Comparison of ENCODE assay signal across 8 cellular contexts in the genomic region with DNA sequence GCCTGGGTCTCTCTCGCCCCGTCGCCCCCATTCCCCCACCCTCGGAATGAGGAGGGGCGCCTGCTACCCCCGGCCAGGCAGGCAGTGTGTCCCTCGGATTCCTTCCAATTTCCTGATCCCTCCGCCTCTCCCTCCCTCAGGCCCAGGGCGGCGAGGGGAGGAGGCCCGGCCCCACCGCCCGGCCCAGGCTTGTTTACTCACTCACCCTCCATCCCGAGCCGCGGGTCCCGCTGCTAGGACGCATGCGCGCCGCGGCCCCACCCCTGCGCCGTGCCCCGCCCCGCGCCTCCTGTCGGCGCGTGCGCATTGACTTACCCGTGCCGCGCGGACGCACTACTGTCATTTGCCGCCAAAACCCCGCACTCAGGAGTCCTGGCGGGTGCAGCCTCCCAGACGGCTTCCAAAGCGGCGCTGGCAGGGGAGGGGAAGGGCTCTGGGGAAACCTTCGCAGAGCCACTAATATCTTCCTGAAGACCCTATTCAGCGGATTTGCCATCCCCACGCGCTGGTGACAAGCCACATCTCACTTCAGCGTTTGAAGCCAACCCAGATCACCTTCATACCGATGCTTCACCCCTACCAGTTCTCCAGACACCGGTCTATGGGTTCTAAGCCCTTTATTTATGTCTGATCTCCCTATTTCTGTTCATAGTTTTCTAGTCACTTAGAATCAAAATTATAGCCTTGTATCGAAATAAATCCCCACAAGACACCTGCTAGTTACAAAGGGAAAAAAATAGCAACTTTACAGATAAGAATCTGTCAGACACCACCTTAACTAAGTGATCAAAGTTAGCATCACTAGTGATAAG. TPM values are rescaled to one million over a fixed set of nuclear protein-coding genes. Genes with fewer than 3 reads are reported as not detected.
DNase-seq lines count a peak whose midpoint lies in the region; ATAC-seq, FAIRE-seq and TF ChIP-seq lines count a peak whose summit lies in the region.

Gene EZH1 (minus strand): TSS at position 235 of the 812 bp plus-strand sequence. CDS start 16,099 bp downstream, outside the sequence.

- H3K9me3 ChIP-seq in ascending aorta: no peaks in the 10 kb centered on the region
- no peaks in the 10 kb centered on the region for H3K9me3 ChIP-seq in right cardiac atrium (ENCODE audit: control insufficient read depth, low read length)

- intact Hi-C loops in ascending aorta (cut with DNase I) (loop anchor here (2.0 kb wide), 1 partner anchor 18 kb away; no protein-coding TSS in a partner anchor), right cardiac atrium (cut with DNase I) (no loop called here)

- FAIRE-seq in urothelium cell line (lab: Jason Lieb, UNC): peak; percentile 99

- H3K4me3 Mint-ChIP-seq in T-helper 2 cell treated with Interferon-gamma antibody and Interleukin-4, amounts not matched to agents 5 μg/mL and 100 μg/mL, for 36 hours: peak within 1 kb of the TSS; percentile 94

- 4% methylated on average over 50 of the region's 50 CpGs for WGBS in right cardiac atrium

- H3K4me1 ChIP-seq in ascending aorta (peaks cover 0 to 11% of the 10 kb centered on the region in 2 donors), right cardiac atrium (ENCODE audit: control insufficient read depth, insufficient read depth, low read length) (peaks cover 11% of the 10 kb centered on the region)

- H3K9me3 Mint-ChIP-seq in T-helper 2 cell treated with Interferon-gamma antibody and Interleukin-4, amounts not matched to agents 5 μg/mL and 100 μg/mL, for 36 hours: peaks cover 5% of the 10 kb centered on the region

- in situ Hi-C loops in GM13977 (cut with MboI; ENCODE audit: low pct_unique_long_range_greater_than_20kb, low sequenced_read_pairs, unreplicated experiment): no loop called here

- H3K4me1 Mint-ChIP-seq in T-helper 2 cell treated with Interferon-gamma antibody and Interleukin-4, amounts not matched to agents 5 μg/mL and 100 μg/mL, for 36 hours (ENCODE audit: low read depth): peaks cover 14% of the 10 kb centered on the region

- no peaks in the 10 kb centered on the region for H3K36me3 ChIP-seq in ascending aorta

- no peaks in the 10 kb centered on the region for H3K27me3 ChIP-seq in ascending aorta
- no peaks in the 10 kb centered on the region for H3K27me3 ChIP-seq in right cardiac atrium (ENCODE audit: control insufficient read depth, insufficient read depth)

- peak within 1 kb of the TSS; percentile 89 to 98 for H3K4me3 ChIP-seq in ascending aorta
- H3K4me3 ChIP-seq in right cardiac atrium (ENCODE audit: low read length): peak within 1 kb of the TSS; percentile 85

- H3K27ac ChIP-seq in ascending aorta (peak within 1 kb of the TSS; percentile 93 to 95), right cardiac atrium (ENCODE audit: low read length) (peak within 1 kb of the TSS; percentile 97)

- TF ChIP-seq CTCF in GM13977 (IDR thresholded peaks at IDR 0.05; ENCODE audit: extremely low read depth, insufficient read depth, missing control alignments) (no peak), ascending aorta (IDR thresholded peaks at IDR 0.05) (peak in 1 of 3 experiments; percentile 16)

- peaks cover 28% of the 10 kb centered on the region for H3K27me3 Mint-ChIP-seq in T-helper 2 cell treated with Interferon-gamma antibody and Interleukin-4, amounts not matched to agents 5 μg/mL and 100 μg/mL, for 36 hours (ENCODE audit: low read depth)

- DNase-seq in GM13977 (ENCODE audit: low spot score): peak; percentile 99
- peak; percentile 89 for DNase-seq in NCI-H2029 (lab: John Stamatoyannopoulos, UW)
- DNase-seq in T-helper 2 cell treated with Interferon-gamma antibody and Interleukin-4, amounts not matched to agents 5 μg/mL and 100 μg/mL, for 36 hours (ENCODE audit: low spot score): peak; percentile 94
- DNase-seq in ascending aorta (ENCODE audit: low spot score in 2 of 2): peak; percentile 61 to 93
- peak; percentile 91 to 97 (median 96) for DNase-seq in right cardiac atrium
- DNase-seq in pulmonary artery endothelial cell (ENCODE audit: low read depth, low spot score): peak; percentile 54
- DNase-seq in urothelium cell line (ENCODE audit: low spot score): peak; percentile 99

- peak; percentile 47 for ATAC-seq in HG02870 (IDR thresholded peaks at IDR 0.05; ENCODE audit: unreplicated experiment)
- peak; percentile 97 to 98 for ATAC-seq in right cardiac atrium

- H3K27ac Mint-ChIP-seq in T-helper 2 cell treated with Interferon-gamma antibody and Interleukin-4, amounts not matched to agents 5 μg/mL and 100 μg/mL, for 36 hours: peak within 1 kb of the TSS; percentile 93

- peaks cover 2% of the 10 kb centered on the region for H3K36me3 Mint-ChIP-seq in T-helper 2 cell treated with Interferon-gamma antibody and Interleukin-4, amounts not matched to agents 5 μg/mL and 100 μg/mL, for 36 hours (ENCODE audit: low read depth)

RNA-seq across cellular contexts. Expression of gene EZH1, which starts in this region (rescaled TPM):
- total RNA-seq in ascending aorta (169 TPM), right cardiac atrium (10 to 100 TPM; 32.4 to 53.2 (median 43.6) TPM), pulmonary artery endothelial cell (7.5 and 13.4 TPM in 2 replicates)
- 22.5 TPM for polyA plus RNA-seq in right cardiac atrium

Comparison
In these comparisons a context has a peak if more than half of its experiments do, and no peak if none do; other contexts are left out.
1. Peak in every context shown above with its lines: DNase-seq, ATAC-seq, H3K4me3 ChIP-seq and H3K27ac ChIP-seq.